Comparison of ENCODE assay signal across 16 cellular contexts in genomic region chr2:63300835-63301234, GRCh38.
DNase-seq lines count a peak whose midpoint lies in the region; ATAC-seq, FAIRE-seq and TF ChIP-seq lines count a peak whose summit lies in the region.
"Had no signal": no experiment of that assay in that cellular context is flagged by ENCODE, and none has a peak within 500 bp of the region (broad histone marks: within the 10 kb centered on the region; RNA-seq: fewer than 3 reads in every experiment).

No MANE protein-coding gene starts in this region.

- no CpG with 5 or more reads among the region's 2 CpGs for WGBS in H9 (ENCODE audit: extremely low coverage, insufficient read length, low lambda C conversion rate)

- DNase-seq in ELF-1 (ENCODE audit: low read depth, low spot score) (peak; percentile 12), H9 (no peak), OCI-LY7 (ENCODE audit: low spot score) (peak; percentile 38), endothelial cell of umbilical vein (ENCODE audit: low read depth, low spot score) (no peak), NCI-H226 (no peak)
- no peak for DNase-seq in stimulated activated naive CD4-positive, alpha-beta T cell treated with Interleukin-2 at 50 U/mL for 16 hours (lab: John Stamatoyannopoulos, UW)
- DNase-seq: activated CD8-positive, alpha-beta memory T cell treated with anti-CD3 and anti-CD28 coated beads, Interleukin-2, amount 10 ng/mL, durations not matched to agents 7 days and 5 days; activated naive CD4-positive, alpha-beta T cell treated with anti-CD3 and anti-CD28 coated beads, Interleukin-2, amount 50 U/mL, for 16 hours; CD8-positive, alpha-beta T cell; hippocampal formation; NCI-H2227 treated with DMSO at 0.1 percent for 48 hours; spleen; thyroid gland had no signal

- TF ChIP-seq CTCF in H9 (conservative IDR thresholded peaks at IDR 0.05) (peak; percentile 46; the same call in 1 of the 3 replicates), OCI-LY7 (conservative IDR thresholded peaks at IDR 0.05; ENCODE audit: low read length) (peak; percentile 69), endothelial cell of umbilical vein (IDR thresholded peaks at IDR 0.05; ENCODE audit: extremely low read depth in 1 of 2, insufficient read depth in 1 of 2, low read depth in 1 of 2, low read length in 2 of 2) (no peak)

- H3K27ac ChIP-seq in H9 (ENCODE audit: insufficient read length, low read depth, low read length) (no peak overlapping the region), OCI-LY7 (ENCODE audit: low read depth, low read length, poor library complexity, severe bottlenecking) (no peak overlapping the region), endothelial cell of umbilical vein (ENCODE audit: insufficient read depth, low read depth, low read length) (no peak overlapping the region)
- H3K27ac ChIP-seq: spleen, thyroid gland had no signal

- H3K27me3 ChIP-seq in H9 (ENCODE audit: insufficient read depth, low read length) (no peaks in the 10 kb centered on the region), endothelial cell of umbilical vein (ENCODE audit: control insufficient read depth in 2 of 2, insufficient read depth in 2 of 2, low read length in 2 of 2) (no peaks in the 10 kb centered on the region)
- H3K27me3 ChIP-seq: spleen, thyroid gland had no signal

- no peaks in the 10 kb centered on the region for H3K23me2 ChIP-seq in H9 (ENCODE audit: insufficient read length, low read depth, low read length, poor library complexity, severe bottlenecking)

- BruUV-seq in OCI-LY7 (replicated peaks; lab: Mats Ljungman, UMichigan) (no TSS peak), endothelial cell of umbilical vein (replicated peaks; lab: Mats Ljungman, UMichigan) (no TSS peak)

- H4K20me1 ChIP-seq in H9 (ENCODE audit: control insufficient read depth, insufficient read depth, insufficient read length) (no peaks in the 10 kb centered on the region), OCI-LY7 (ENCODE audit: insufficient read depth, low read length) (no peaks in the 10 kb centered on the region), endothelial cell of umbilical vein (replicated peaks; ENCODE audit: control insufficient read depth, extremely low read depth, insufficient read depth, low read length) (no peaks in the 10 kb centered on the region)

- no peak overlapping the region for H3K4me3 Mint-ChIP-seq in H9
- H3K4me3 Mint-ChIP-seq: activated CD8-positive, alpha-beta memory T cell treated with anti-CD3 and anti-CD28 coated beads, Interleukin-2, amount 10 ng/mL, durations not matched to agents 7 days and 5 days; CD8-positive, alpha-beta T cell; memory B cell had no signal

- FAIRE-seq in endothelial cell of umbilical vein (lab: Jason Lieb, UNC), result no peak

- no peak overlapping the region for H2AFZ ChIP-seq in H9 (ENCODE audit: low read length)
- H2AFZ ChIP-seq in OCI-LY7 (ENCODE audit: low read length), result 0 out of 2 replicates have a peak overlapping the region, but pooled peaks have one; percentile 10
- H2AFZ ChIP-seq in endothelial cell of umbilical vein (ENCODE audit: low read depth, low read length), result no peak overlapping the region

- ATAC-seq in GM21529 (IDR thresholded peaks at IDR 0.05; ENCODE audit: unreplicated experiment), result no peak
- ATAC-seq in HG02759 (IDR thresholded peaks at IDR 0.05; ENCODE audit: unreplicated experiment), result no peak
- ATAC-seq: activated CD8-positive, alpha-beta memory T cell treated with anti-CD3 and anti-CD28 coated beads, Interleukin-2, amount 10 ng/mL, durations not matched to agents 7 days and 5 days; CD8-positive, alpha-beta T cell had no signal

- no peak overlapping the region for H2BK15ac ChIP-seq in H9 (ENCODE audit: low read depth, low read length)

- H3K23ac ChIP-seq in H9 (ENCODE audit: insufficient read length, low read depth, low read length), result no peak overlapping the region

- H2AK5ac ChIP-seq in H9 (ENCODE audit: insufficient read length, low read length), result no peak overlapping the region

- H3K9me2 ChIP-seq in OCI-LY7 (ENCODE audit: insufficient read depth, low read length), result 0 out of 2 replicates have a peak, but pooled peaks cover 3% of the 10 kb centered on the region

- intact Hi-C loops in OCI-LY7 (cut with micrococcal nuclease; ENCODE audit: unreplicated experiment), result loop anchor here (10.0 kb wide), 1 partner anchor 516 kb away; no protein-coding TSS in a partner anchor
- intact Hi-C loops in endothelial cell of umbilical vein (cut with micrococcal nuclease), result no loop called here

- no peak overlapping the region for H3K4me2 ChIP-seq in H9 (ENCODE audit: insufficient read depth, insufficient read length, low read length)
- H3K4me2 ChIP-seq in OCI-LY7 (ENCODE audit: low read length), result no peak overlapping the region
- no peak overlapping the region for H3K4me2 ChIP-seq in endothelial cell of umbilical vein (ENCODE audit: insufficient read depth, low read length)

- CTCF ChIA-PET in OCI-LY7 (lab: Charles Lee; ENCODE audit: unreplicated experiment), result no interaction called here
- CTCF ChIA-PET in endothelial cell of umbilical vein (lab: Charles Lee), result no interaction called here

- H4K8ac ChIP-seq in H9 (replicated peaks; ENCODE audit: insufficient read length, low read depth, low read length), result no peak overlapping the region

- H3K9me3 Mint-ChIP-seq in H9, result peaks cover 61 to 70% of the 10 kb centered on the region in 2 experiments

- H3K4me1 Mint-ChIP-seq in H9, result no peaks in the 10 kb centered on the region
- H3K4me1 Mint-ChIP-seq: activated CD8-positive, alpha-beta memory T cell treated with anti-CD3 and anti-CD28 coated beads, Interleukin-2, amount 10 ng/mL, durations not matched to agents 7 days and 5 days; memory B cell had no signal

- H3K9me1 ChIP-seq in endothelial cell of umbilical vein (replicated peaks; ENCODE audit: control insufficient read depth, extremely low read depth, insufficient read depth, low read length), result no peaks in the 10 kb centered on the region

- H3K56ac ChIP-seq in H9 (ENCODE audit: insufficient read length, low read depth, low read length), result no peak overlapping the region

- H2BK12ac ChIP-seq in H9 (ENCODE audit: insufficient read length, low read depth, low read length), result no peak overlapping the region

- POLR2A ChIA-PET in OCI-LY7 (lab: Charles Lee), result interaction anchor here (1.0 kb wide), 1 partner anchor 12 kb away, joined by 3 read pairs; no protein-coding TSS in a partner anchor
- POLR2A ChIA-PET in endothelial cell of umbilical vein (lab: Charles Lee), result no interaction called here

- H3K9me3 ChIP-seq in H9 (ENCODE audit: control insufficient read depth, low read depth, low read length), result peaks cover 36% of the 10 kb centered on the region
- H3K9me3 ChIP-seq in OCI-LY7 (ENCODE audit: low read length), result peaks cover 21% of the 10 kb centered on the region; the same call in 1 of the 2 replicates
- no peaks in the 10 kb centered on the region for H3K9me3 ChIP-seq in endothelial cell of umbilical vein (replicated peaks; ENCODE audit: control insufficient read depth, insufficient read depth, low read length)
- H3K9me3 ChIP-seq: thyroid gland had no signal

- H3T11ph ChIP-seq in H9 (ENCODE audit: low read length), result no peak overlapping the region

- no peak overlapping the region for H3K18ac ChIP-seq in H9 (ENCODE audit: insufficient read length, low read depth, low read length)

- dilution Hi-C loops in endothelial cell of umbilical vein (cut with MboI; ENCODE audit: extremely low pct_ligation_motif_present, low sequenced_read_pairs), result no loop called here

- H3K36me3 ChIP-seq in OCI-LY7 (ENCODE audit: insufficient read depth, low read length), result 0 out of 2 replicates have a peak, but pooled peaks cover 2% of the 10 kb centered on the region
- H3K36me3 ChIP-seq in endothelial cell of umbilical vein (ENCODE audit: control insufficient read depth in 2 of 2, extremely low read depth in 1 of 2, insufficient read depth in 2 of 2, low read length in 2 of 2), result no peaks in the 10 kb centered on the region
- H3K36me3 ChIP-seq: thyroid gland had no signal

- H3K79me1 ChIP-seq in H9 (ENCODE audit: insufficient read depth, low read depth, low read length, poor library complexity, severe bottlenecking), result no peaks in the 10 kb centered on the region

- H4K5ac ChIP-seq in H9 (ENCODE audit: insufficient read length, low read depth, low read length), result no peak overlapping the region

- H3K79me2 ChIP-seq in H9 (ENCODE audit: insufficient read depth, low read length) (no peaks in the 10 kb centered on the region), OCI-LY7 (ENCODE audit: insufficient read depth, low read depth, low read length) (no peaks in the 10 kb centered on the region), endothelial cell of umbilical vein (ENCODE audit: control insufficient read depth, insufficient read depth, low read length) (no peaks in the 10 kb centered on the region)

- no peak overlapping the region for H3K4ac ChIP-seq in H9 (ENCODE audit: low read depth, low read length)

- H3K27me3 Mint-ChIP-seq in H9 (ENCODE audit: low read depth), result no peaks in the 10 kb centered on the region; the same call in 1 of the 2 replicates
- H3K27me3 Mint-ChIP-seq: activated CD8-positive, alpha-beta memory T cell treated with anti-CD3 and anti-CD28 coated beads, Interleukin-2, amount 10 ng/mL, durations not matched to agents 7 days and 5 days; memory B cell had no signal

- no peak overlapping the region for H3K9ac ChIP-seq in H9 (ENCODE audit: extremely low read depth, insufficient read length, low read length)
- H3K9ac ChIP-seq in endothelial cell of umbilical vein (replicated peaks; ENCODE audit: extremely low read depth, insufficient read depth, low read length), result no peak overlapping the region

- H4K91ac ChIP-seq in H9 (ENCODE audit: insufficient read length, low read depth, low read length), result no peak overlapping the region

- H3K14ac ChIP-seq in H9 (ENCODE audit: insufficient read depth, low read length), result no peak overlapping the region

- peak overlapping the region in 1 of 3 experiments; percentile 40; a peak in 1 of 7 replicates for H3K27ac Mint-ChIP-seq in H9
- H3K27ac Mint-ChIP-seq: activated CD8-positive, alpha-beta memory T cell treated with anti-CD3 and anti-CD28 coated beads, Interleukin-2, amount 10 ng/mL, durations not matched to agents 7 days and 5 days; CD8-positive, alpha-beta T cell; memory B cell had no signal

- H2BK20ac ChIP-seq in H9 (ENCODE audit: low read depth, low read length, poor library complexity, severe bottlenecking), result no peak overlapping the region

- H3K4me1 ChIP-seq in H9 (ENCODE audit: insufficient read depth, low read length) (no peaks in the 10 kb centered on the region), OCI-LY7 (ENCODE audit: insufficient read depth, low read length, poor library complexity, severe bottlenecking) (no peaks in the 10 kb centered on the region), endothelial cell of umbilical vein (ENCODE audit: control insufficient read depth, extremely low read depth, insufficient read depth, low read length) (no peaks in the 10 kb centered on the region)
- H3K4me1 ChIP-seq: spleen, thyroid gland had no signal

- peaks cover 59 to 87% (median 66%) of the 10 kb centered on the region in 3 experiments for H3K36me3 Mint-ChIP-seq in H9 (ENCODE audit: insufficient read depth in 1 of 3, low read depth in 3 of 3)

- no peak overlapping the region for H2BK120ac ChIP-seq in H9 (ENCODE audit: low read depth, low read length, poor library complexity, severe bottlenecking)

- no peak for TF ChIP-seq POLR2A in endothelial cell of umbilical vein (IDR thresholded peaks at IDR 0.05; ENCODE audit: low read depth, low read length)

- no peak overlapping the region for H2BK5ac ChIP-seq in H9 (ENCODE audit: insufficient read length, low read length)

- H3K4me3 ChIP-seq in OCI-LY7 (ENCODE audit: low read depth, low read length, poor library complexity, severe bottlenecking), result no peak overlapping the region
- no peak overlapping the region for H3K4me3 ChIP-seq in endothelial cell of umbilical vein (replicated peaks in 1 of 3; ENCODE audit: insufficient read depth in 1 of 3, low read depth in 1 of 3, low read length in 3 of 3)
- H3K4me3 ChIP-seq: spleen, thyroid gland had no signal

Comparison
In these comparisons a context has a peak if more than half of its experiments do, and no peak if none do; other contexts are left out.
1. DNase-seq: peak in ELF-1 (single experiment) and OCI-LY7 (single experiment); none in H9 (single experiment), endothelial cell of umbilical vein (single experiment), NCI-H226 (single experiment) and stimulated activated naive CD4-positive, alpha-beta T cell treated with Interleukin-2 at 50 U/mL for 16 hours (single experiment).
2. CTCF ChIP-seq: peak in H9 (single experiment) and OCI-LY7 (single experiment); none in endothelial cell of umbilical vein (0 of 2).